21 cellular contexts compared by ENCODE assay signal in the genomic region with DNA sequence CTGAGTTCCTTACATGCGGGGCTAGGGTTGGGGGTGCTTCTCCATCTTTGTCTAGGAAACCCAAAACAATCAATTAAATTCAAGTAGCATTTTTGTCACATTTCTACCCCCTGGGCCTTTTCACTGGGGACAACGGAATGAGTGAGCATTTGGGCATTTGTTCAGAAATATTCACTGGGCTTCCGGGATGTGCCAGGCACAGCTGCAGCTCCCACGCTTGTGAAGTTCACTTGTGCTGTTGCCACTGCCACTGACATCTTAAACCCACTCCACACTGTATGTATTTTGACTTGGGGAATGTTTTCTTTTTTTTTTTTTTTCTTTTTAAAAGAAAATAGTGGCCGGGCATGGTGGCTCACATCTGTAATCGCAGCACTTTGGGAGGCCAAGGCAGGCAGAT.
"Had no signal": no experiment of that assay in that cellular context is flagged by ENCODE, and none has a peak within 500 bp of the region (broad histone marks: within the 10 kb centered on the region; RNA-seq: fewer than 3 reads in every experiment).

No MANE protein-coding gene starts in this region.

- H3K27me3 ChIP-seq: left lung, right lobe of liver, spleen, thyroid gland had no signal

- H3K9me3 Mint-ChIP-seq: activated naive CD8-positive, alpha-beta T cell treated with anti-CD3 and anti-CD28 coated beads for 36 hours; activated T-cell treated with anti-CD3 and anti-CD28 coated beads, Interleukin-2, amount 50 U/mL, for 4 hours; activated T-helper 2 cell treated with anti-CD3 and anti-CD28 coated beads, Interferon-gamma antibody, Interleukin-2, Interleukin-4, amounts not matched to agents 10 μg/mL and 5 μg/mL and 100 μg/mL, durations not matched to agents 14 hours and 24 hours and 36 hours; endodermal cell; WTC11 had no signal

- H3K27ac ChIP-seq: right lobe of liver had no signal

- H3K9me3 ChIP-seq: left lung, right lobe of liver, spleen, thyroid gland had no signal

- ATAC-seq: activated T-cell treated with anti-CD3 and anti-CD28 coated beads, Interleukin-2, amount 50 U/mL, for 4 hours; left lung; right lobe of liver; WTC11 had no signal

- H3K27me3 Mint-ChIP-seq: activated naive CD8-positive, alpha-beta T cell treated with anti-CD3 and anti-CD28 coated beads for 36 hours had no signal

- DNase-seq: activated CD4-positive, alpha-beta T cell treated with anti-CD3 and anti-CD28 coated beads, Interleukin-2, amount 50 U/mL, for 4 hours; activated CD8-positive, alpha-beta memory T cell treated with anti-CD3 and anti-CD28 coated beads for 24 hours; activated CD8-positive, alpha-beta memory T cell treated with anti-CD3 and anti-CD28 coated beads, Interleukin-2, amount 50 U/mL, for 4 hours; activated naive CD4-positive, alpha-beta T cell treated with Interleukin-2 at 50 U/mL for 16 hours; activated naive CD8-positive, alpha-beta T cell treated with anti-CD3 and anti-CD28 coated beads for 36 hours; activated T-cell treated with anti-CD3 and anti-CD28 coated beads, Interleukin-2, amount 50 U/mL, for 4 hours; cerebellar nuclear complex; cortex of kidney; endodermal cell; kidney glomerular epithelial cell; left lung; midbrain; right lobe of liver; spleen; stimulated activated CD4-positive, alpha-beta T cell treated with anti-CD3 and anti-CD28 coated beads, Interleukin-4, amount 100 ng/mL, for 1 hour; stimulated activated naive CD4-positive, alpha-beta T cell treated with Interleukin-2 at 50 U/mL for 16 hours; T-helper 9 cell; thyroid gland had no signal

- H3K4me3 Mint-ChIP-seq: activated naive CD8-positive, alpha-beta T cell treated with anti-CD3 and anti-CD28 coated beads for 36 hours; activated T-cell treated with anti-CD3 and anti-CD28 coated beads, Interleukin-2, amount 50 U/mL, for 4 hours; endodermal cell; WTC11 had no signal

- H3K27ac Mint-ChIP-seq: activated naive CD8-positive, alpha-beta T cell treated with anti-CD3 and anti-CD28 coated beads for 36 hours; activated T-helper 2 cell treated with anti-CD3 and anti-CD28 coated beads, Interferon-gamma antibody, Interleukin-2, Interleukin-4, amounts not matched to agents 10 μg/mL and 5 μg/mL and 100 μg/mL, durations not matched to agents 14 hours and 24 hours and 36 hours; endodermal cell; WTC11 had no signal

- H3K4me1 ChIP-seq: right lobe of liver had no signal

- H3K36me3 Mint-ChIP-seq: activated naive CD8-positive, alpha-beta T cell treated with anti-CD3 and anti-CD28 coated beads for 36 hours; WTC11 had no signal

- H3K36me3 ChIP-seq: left lung, right lobe of liver, spleen, thyroid gland had no signal

- H3K4me3 ChIP-seq: left lung, lung, right lobe of liver, spleen, thyroid gland had no signal

- H3K4me1 Mint-ChIP-seq: activated naive CD8-positive, alpha-beta T cell treated with anti-CD3 and anti-CD28 coated beads for 36 hours; WTC11 had no signal
